ENCODE assay signal across 8 cellular contexts in genomic region chr12:9925746-9926393, GRCh38. TPM values are rescaled to one million over a fixed set of nuclear protein-coding genes. Genes with fewer than 3 reads are reported as not detected.
A peak's percentile ranks its signal among the peaks of the same experiment; 100 is the strongest.
DNase-seq lines count a peak whose midpoint lies in the region; ATAC-seq and TF ChIP-seq lines count a peak whose summit lies in the region.

No MANE protein-coding gene starts in this region.

- POLR2A ChIA-PET in activated CD4-positive, alpha-beta memory T cell treated with anti-CD3 and anti-CD28 coated beads, Interleukin-2, amount 10 ng/mL, durations not matched to agents 7 days and 5 days (lab: Charles Lee): no interaction called here

- peak overlapping the region; percentile 31 for H3K4me3 Mint-ChIP-seq in activated CD4-positive, alpha-beta memory T cell treated with anti-CD3 and anti-CD28 coated beads, Interleukin-2, amount 10 ng/mL, durations not matched to agents 7 days and 5 days

- peak overlapping the region; percentile 12 to 14 for H3K4me3 ChIP-seq in foreskin fibroblast (ENCODE audit: low read depth in 1 of 2, low read length in 2 of 2)

- peak; percentile 12 to 57 (median 13) for DNase-seq in NCI-H1417 (lab: John Stamatoyannopoulos, UW)
- no peak for DNase-seq in NCI-H1417 treated with DMSO at 0.1 percent for 48 hours (lab: John Stamatoyannopoulos, UW)
- peak; percentile 59 for DNase-seq in LHCN-M2 (ENCODE audit: low read depth)
- DNase-seq in activated CD4-positive, alpha-beta memory T cell treated with anti-CD3 and anti-CD28 coated beads, Interleukin-2, amount 10 ng/mL, durations not matched to agents 7 days and 5 days: peak; percentile 22
- DNase-seq in foreskin fibroblast: peak in 1 of 2 donors; percentile 48
- peak; percentile 14 for DNase-seq in non-pigmented ciliary epithelial cell (ENCODE audit: low read depth)
- no peak for DNase-seq in cortex of kidney (lab: John Stamatoyannopoulos, UW)

- peak; percentile 31 for TF ChIP-seq CTCF in foreskin fibroblast (IDR thresholded peaks at IDR 0.05; ENCODE audit: low read depth, low read length)

- peaks cover 4% of the 10 kb centered on the region for H3K36me3 Mint-ChIP-seq in activated CD4-positive, alpha-beta memory T cell treated with anti-CD3 and anti-CD28 coated beads, Interleukin-2, amount 10 ng/mL, durations not matched to agents 7 days and 5 days (ENCODE audit: low read depth)

- H3K27ac Mint-ChIP-seq in activated CD4-positive, alpha-beta memory T cell treated with anti-CD3 and anti-CD28 coated beads, Interleukin-2, amount 10 ng/mL, durations not matched to agents 7 days and 5 days: no peak overlapping the region

- H3K9me3 Mint-ChIP-seq in activated CD4-positive, alpha-beta memory T cell treated with anti-CD3 and anti-CD28 coated beads, Interleukin-2, amount 10 ng/mL, durations not matched to agents 7 days and 5 days: no peaks in the 10 kb centered on the region

- no peak for ATAC-seq in GM18873 (IDR thresholded peaks at IDR 0.05; ENCODE audit: low FRiP score, unreplicated experiment)

- H3K4me1 Mint-ChIP-seq in activated CD4-positive, alpha-beta memory T cell treated with anti-CD3 and anti-CD28 coated beads, Interleukin-2, amount 10 ng/mL, durations not matched to agents 7 days and 5 days: peaks cover 17% of the 10 kb centered on the region

- peaks cover 12% of the 10 kb centered on the region for H3K27me3 Mint-ChIP-seq in activated CD4-positive, alpha-beta memory T cell treated with anti-CD3 and anti-CD28 coated beads, Interleukin-2, amount 10 ng/mL, durations not matched to agents 7 days and 5 days

- CTCF ChIA-PET in activated CD4-positive, alpha-beta memory T cell treated with anti-CD3 and anti-CD28 coated beads, Interleukin-2, amount 10 ng/mL, durations not matched to agents 7 days and 5 days (lab: Charles Lee): interaction anchor here (0.7 to 2.6 kb wide), 9 partner anchors 14 to 183 kb away, joined by 3 to 29 read pairs (median 5); no protein-coding TSS in a partner anchor

RNA-seq across cellular contexts. Expression of gene CLEC2A, which starts 6.3 kb away (rescaled TPM):
- total RNA-seq in LHCN-M2 (2014; rRNA removed): not detected in 2 replicates
- polyA plus RNA-seq in LHCN-M2 (2012): not detected
- total RNA-seq in activated CD4-positive, alpha-beta memory T cell treated with anti-CD3 and anti-CD28 coated beads, Interleukin-2, amount 10 ng/mL, durations not matched to agents 7 days and 5 days: not detected

RNA-seq across cellular contexts. Expression of gene KLRF2, which starts 44.6 kb away (rescaled TPM):
- not detected in 2 replicates for total RNA-seq in LHCN-M2 (2014; rRNA removed)
- not detected for polyA plus RNA-seq in LHCN-M2 (2012)
- not detected for total RNA-seq in activated CD4-positive, alpha-beta memory T cell treated with anti-CD3 and anti-CD28 coated beads, Interleukin-2, amount 10 ng/mL, durations not matched to agents 7 days and 5 days

RNA-seq across cellular contexts. Expression of gene CLEC12A, which starts 45.3 kb away (rescaled TPM):
- not detected in 2 replicates for total RNA-seq in LHCN-M2 (2014; rRNA removed)
- not detected for polyA plus RNA-seq in LHCN-M2 (2012)
- total RNA-seq in activated CD4-positive, alpha-beta memory T cell treated with anti-CD3 and anti-CD28 coated beads, Interleukin-2, amount 10 ng/mL, durations not matched to agents 7 days and 5 days: under 1 TPM; 0.60 to 0.65 TPM

RNA-seq across cellular contexts. Expression of gene CLEC2B, which starts 56.7 kb away (rescaled TPM):
- 7.8 and 16.2 TPM in 2 replicates for total RNA-seq in LHCN-M2 (2014; rRNA removed)
- polyA plus RNA-seq in LHCN-M2 (2012): 5.8 TPM
- 10 to 100 TPM; 79.6 to 79.7 TPM for total RNA-seq in activated CD4-positive, alpha-beta memory T cell treated with anti-CD3 and anti-CD28 coated beads, Interleukin-2, amount 10 ng/mL, durations not matched to agents 7 days and 5 days

Comparison
In these comparisons a context has a peak if more than half of its experiments do, and no peak if none do; other contexts are left out.
1. DNase-seq: peak in NCI-H1417 (3 of 3), LHCN-M2 (single experiment), activated CD4-positive, alpha-beta memory T cell treated with anti-CD3 and anti-CD28 coated beads, Interleukin-2, amount 10 ng/mL, durations not matched to agents 7 days and 5 days (single experiment) and non-pigmented ciliary epithelial cell (single experiment); none in NCI-H1417 treated with DMSO at 0.1 percent for 48 hours (single experiment) and cortex of kidney (single experiment).